1 cellular context compared by ENCODE assay signal in the genomic region with DNA sequence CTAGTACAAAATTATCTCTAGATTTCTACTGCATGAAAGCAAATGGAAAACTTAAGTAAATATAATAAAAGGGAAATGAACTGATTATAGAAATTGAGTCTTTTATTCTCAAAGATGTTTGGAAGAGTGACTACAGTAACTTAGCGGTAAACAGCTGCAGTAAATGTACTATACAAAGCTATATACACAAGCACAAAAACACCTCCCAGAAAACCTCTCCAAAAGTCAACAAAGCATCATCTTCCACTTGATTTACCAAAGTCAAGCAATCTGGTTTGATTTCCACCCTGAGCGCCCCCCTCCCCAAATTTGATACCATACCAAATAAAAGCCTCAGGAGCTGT.
TF ChIP-seq lines count a peak whose summit lies in the region.

No MANE protein-coding gene starts in this region.

TF ChIP-seq in neural cell, 6 proteins besides CTCF, POLR2A, EP300 and RAD21 (continued from another document):
- TF ChIP-seq REST (IDR thresholded peaks at IDR 0.05; ENCODE audit: borderline replicate concordance) (no peak), POLR2AphosphoS5 (IDR thresholded peaks at IDR 0.05) (no peak), TAF1 (IDR thresholded peaks at IDR 0.05; ENCODE audit: low read depth) (no peak)
